In genomic region chr2:149885468-149885867, GRCh38 we compare ENCODE assay signal across 17 cellular contexts.
DNase-seq lines count a peak whose midpoint lies in the region; ATAC-seq and TF ChIP-seq lines count a peak whose summit lies in the region.
"Had no signal": no experiment of that assay in that cellular context is flagged by ENCODE, and none has a peak within 500 bp of the region (broad histone marks: within the 10 kb centered on the region; RNA-seq: fewer than 3 reads in every experiment).

No MANE protein-coding gene starts in this region.

- no peak overlapping the region for H3K27ac ChIP-seq in left lung
- H3K27ac ChIP-seq: cardiac muscle cell, PC-9 had no signal

- ATAC-seq in left lung: no peak
- ATAC-seq: K562 had no signal

- no peaks in the 10 kb centered on the region for H3K36me3 Mint-ChIP-seq in endothelial cell (ENCODE audit: low read depth, unreplicated experiment)

- TF ChIP-seq CTCF in left lung (IDR thresholded peaks at IDR 0.05) (no peak), endothelial cell (IDR thresholded peaks at IDR 0.05; ENCODE audit: unreplicated experiment) (no peak)

- no peaks in the 10 kb centered on the region for H3K4me1 ChIP-seq in left lung

- intact Hi-C loops in left lung (cut with DNase I): no loop called here

- H3K4me3 Mint-ChIP-seq in endothelial cell (ENCODE audit: unreplicated experiment): no peak overlapping the region
- H3K4me3 Mint-ChIP-seq: activated CD4-positive, alpha-beta T cell treated with anti-CD3 and anti-CD28 coated beads, Interleukin-2, amount 10 ng/mL, durations not matched to agents 24 days and 14 days had no signal

- no peaks in the 10 kb centered on the region for H3K9me3 Mint-ChIP-seq in endothelial cell (ENCODE audit: unreplicated experiment)

- no peak overlapping the region for H3K4me3 ChIP-seq in left lung
- H3K4me3 ChIP-seq: cardiac muscle cell, esophagus squamous epithelium, K562, PC-9 had no signal

- no peak overlapping the region for H3K27ac Mint-ChIP-seq in endothelial cell (ENCODE audit: unreplicated experiment)
- H3K27ac Mint-ChIP-seq: activated CD4-positive, alpha-beta T cell treated with anti-CD3 and anti-CD28 coated beads, Interleukin-2, amount 10 ng/mL, durations not matched to agents 24 days and 14 days had no signal

- H3K9me3 ChIP-seq in left lung: peaks cover 0 to 2% of the 10 kb centered on the region in 2 donors
- H3K9me3 ChIP-seq: esophagus squamous epithelium had no signal

- no peaks in the 10 kb centered on the region for H3K27me3 ChIP-seq in left lung
- H3K27me3 ChIP-seq: cardiac muscle cell, esophagus squamous epithelium had no signal

- peak; percentile 24 for DNase-seq in D341Med (ENCODE audit: low spot score)
- peak; percentile 66 for DNase-seq in LHCN-M2 (ENCODE audit: low read depth)
- DNase-seq in NCI-H748 (lab: John Stamatoyannopoulos, UW; ENCODE audit: unreplicated experiment): peak; percentile 97
- peak; percentile 23 for DNase-seq in iPS-NIHi11 (ENCODE audit: low spot score)
- no peak for DNase-seq in left lung
- no peak for DNase-seq in activated CD4-positive, alpha-beta T cell treated with anti-CD3 and anti-CD28 coated beads, Interleukin-2, amount 50 U/mL, for 4 hours
- no peak for DNase-seq in endothelial cell (ENCODE audit: low spot score)
- DNase-seq in islet precursor cell: no peak
- DNase-seq: activated CD4-positive, alpha-beta T cell treated with anti-CD3 and anti-CD28 coated beads, Interleukin-2, amount 10 ng/mL, durations not matched to agents 24 days and 14 days; activated effector memory CD4-positive, alpha-beta T cell treated with Interleukin-2 at 50 U/mL for 16 hours; esophagus squamous epithelium; midbrain; PC-9; stimulated activated CD4-positive, alpha-beta T cell treated with anti-CD3 and anti-CD28 coated beads, Interleukin-4, amount 100 ng/mL, for 1 hour; stimulated activated naive CD4-positive, alpha-beta T cell treated with Interleukin-2 at 50 U/mL for 16 hours had no signal

- H3K4me1 Mint-ChIP-seq in endothelial cell (ENCODE audit: unreplicated experiment): no peaks in the 10 kb centered on the region
- H3K4me1 Mint-ChIP-seq: activated CD4-positive, alpha-beta T cell treated with anti-CD3 and anti-CD28 coated beads, Interleukin-2, amount 10 ng/mL, durations not matched to agents 24 days and 14 days had no signal

- H3K36me3 ChIP-seq in left lung: no peaks in the 10 kb centered on the region
- H3K36me3 ChIP-seq: cardiac muscle cell, esophagus squamous epithelium had no signal

- no peaks in the 10 kb centered on the region for H3K27me3 Mint-ChIP-seq in endothelial cell (ENCODE audit: unreplicated experiment)
- H3K27me3 Mint-ChIP-seq: activated CD4-positive, alpha-beta T cell treated with anti-CD3 and anti-CD28 coated beads, Interleukin-2, amount 10 ng/mL, durations not matched to agents 24 days and 14 days had no signal

Comparison
In these comparisons a context has a peak if more than half of its experiments do, and no peak if none do; other contexts are left out.
1. DNase-seq: peak in D341Med (single experiment), LHCN-M2 (single experiment), NCI-H748 (single experiment) and iPS-NIHi11 (single experiment); none in left lung (0 of 2), activated CD4-positive, alpha-beta T cell treated with anti-CD3 and anti-CD28 coated beads, Interleukin-2, amount 50 U/mL, for 4 hours (0 of 2), endothelial cell (single experiment) and islet precursor cell (single experiment).